In the genomic region with DNA sequence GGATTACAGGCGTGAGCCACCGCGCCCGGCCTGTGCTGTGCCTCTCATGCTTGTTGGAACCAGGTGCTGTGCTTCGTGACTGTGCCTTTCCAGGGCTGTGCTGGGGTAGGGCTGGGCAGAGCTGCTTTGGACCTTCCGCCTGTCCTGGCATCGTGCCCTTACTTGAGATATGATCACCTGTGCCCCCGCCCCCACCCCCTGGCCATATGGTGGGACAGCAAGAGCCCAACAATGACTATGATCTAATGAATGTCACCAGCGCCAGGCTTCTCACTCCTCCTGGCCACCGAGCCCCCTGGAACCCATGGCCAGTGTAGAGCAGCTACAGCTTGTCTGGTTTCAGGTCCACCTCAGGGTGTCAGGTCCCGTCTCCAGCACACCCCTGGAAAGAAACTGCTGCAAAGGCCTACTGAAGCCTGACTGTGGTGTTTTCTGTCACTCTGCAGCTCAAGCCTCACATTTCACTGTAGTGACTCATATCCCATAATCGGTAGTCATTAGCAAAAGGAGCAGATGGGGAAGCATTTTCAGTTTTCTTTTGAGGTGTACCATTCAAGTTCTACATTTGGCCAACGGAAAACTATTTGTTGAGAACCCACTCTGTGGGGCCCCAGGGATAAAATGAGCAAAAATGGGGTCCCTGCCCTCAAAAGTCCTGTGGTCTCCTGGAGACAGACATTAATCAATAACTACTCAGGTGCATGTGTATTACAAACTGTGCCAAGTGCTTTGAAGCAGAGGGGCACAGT, we compare ENCODE assay signal across 8 cellular contexts. TPM values are rescaled to one million over a fixed set of nuclear protein-coding genes. Genes with fewer than 3 reads are reported as not detected.
DNase-seq lines count a peak whose midpoint lies in the region; ATAC-seq and TF ChIP-seq lines count a peak whose summit lies in the region.

No MANE protein-coding gene starts in this region.

- peak overlapping the region; percentile 90 for H3K27ac Mint-ChIP-seq in activated CD4-positive, alpha-beta memory T cell treated with anti-CD3 and anti-CD28 coated beads, Interleukin-2, amount 10 ng/mL, durations not matched to agents 7 days and 5 days
- H3K27ac Mint-ChIP-seq in stimulated activated naive CD8-positive, alpha-beta T cell treated with anti-CD3 and anti-CD28 coated beads, Interleukin-15, Interleukin-2, amounts not matched to agents 100 ng/mL and 50 ng/mL, for 24 hours: peak overlapping the region; percentile 87

- in situ Hi-C loops in HAP-1 (cut with MboI; ENCODE audit: low sequenced_read_pairs): no loop called here

- H3K4me1 Mint-ChIP-seq in activated CD4-positive, alpha-beta memory T cell treated with anti-CD3 and anti-CD28 coated beads, Interleukin-2, amount 10 ng/mL, durations not matched to agents 7 days and 5 days: peaks cover 32% of the 10 kb centered on the region
- peaks cover 26% of the 10 kb centered on the region for H3K4me1 Mint-ChIP-seq in stimulated activated naive CD8-positive, alpha-beta T cell treated with anti-CD3 and anti-CD28 coated beads, Interleukin-15, Interleukin-2, amounts not matched to agents 100 ng/mL and 50 ng/mL, for 24 hours (ENCODE audit: low read depth)

- no peak overlapping the region for H3K4me3 ChIP-seq in HAP-1

- no peaks in the 10 kb centered on the region for H3K27me3 Mint-ChIP-seq in activated CD4-positive, alpha-beta memory T cell treated with anti-CD3 and anti-CD28 coated beads, Interleukin-2, amount 10 ng/mL, durations not matched to agents 7 days and 5 days
- H3K27me3 Mint-ChIP-seq in stimulated activated naive CD8-positive, alpha-beta T cell treated with anti-CD3 and anti-CD28 coated beads, Interleukin-15, Interleukin-2, amounts not matched to agents 100 ng/mL and 50 ng/mL, for 24 hours: no peaks in the 10 kb centered on the region

- peaks cover 27% of the 10 kb centered on the region for H3K36me3 Mint-ChIP-seq in activated CD4-positive, alpha-beta memory T cell treated with anti-CD3 and anti-CD28 coated beads, Interleukin-2, amount 10 ng/mL, durations not matched to agents 7 days and 5 days (ENCODE audit: low read depth)
- H3K36me3 Mint-ChIP-seq in stimulated activated naive CD8-positive, alpha-beta T cell treated with anti-CD3 and anti-CD28 coated beads, Interleukin-15, Interleukin-2, amounts not matched to agents 100 ng/mL and 50 ng/mL, for 24 hours (ENCODE audit: low read depth): no peaks in the 10 kb centered on the region

- CTCF ChIA-PET in activated CD4-positive, alpha-beta memory T cell treated with anti-CD3 and anti-CD28 coated beads, Interleukin-2, amount 10 ng/mL, durations not matched to agents 7 days and 5 days (lab: Charles Lee): interaction anchor here (0.9 to 1.5 kb wide), 2 partner anchors 73 to 107 kb away, joined by 3 to 5 read pairs; no protein-coding TSS in a partner anchor

- POLR2A ChIA-PET in activated CD4-positive, alpha-beta memory T cell treated with anti-CD3 and anti-CD28 coated beads, Interleukin-2, amount 10 ng/mL, durations not matched to agents 7 days and 5 days (lab: Charles Lee): interaction anchor here (0.8 to 3.4 kb wide), 3 partner anchors 46 to 130 kb away, joined by 3 to 21 read pairs (median 11); partner anchors contain the start of genes COG4 and DDX19A

- ATAC-seq in GM21367 (IDR thresholded peaks at IDR 0.05; ENCODE audit: unreplicated experiment) (peak; percentile 64), HG03558 (IDR thresholded peaks at IDR 0.05; ENCODE audit: extremely low read depth, unreplicated experiment) (peak; percentile 86)

- DNase-seq in activated CD4-positive, alpha-beta memory T cell treated with anti-CD3 and anti-CD28 coated beads, Interleukin-2, amount 10 ng/mL, durations not matched to agents 7 days and 5 days: peak; percentile 57
- DNase-seq in glomerular visceral epithelial cell (ENCODE audit: extremely low spot score) (peak; percentile 81), HAP-1 (ENCODE audit: low spot score in 2 of 2) (no peak), foreskin melanocyte (no peak)

- no peaks in the 10 kb centered on the region for H3K4me1 ChIP-seq in HAP-1

- H3K4me3 Mint-ChIP-seq in activated CD4-positive, alpha-beta memory T cell treated with anti-CD3 and anti-CD28 coated beads, Interleukin-2, amount 10 ng/mL, durations not matched to agents 7 days and 5 days: no peak overlapping the region
- peak overlapping the region; percentile 12 for H3K4me3 Mint-ChIP-seq in stimulated activated naive CD8-positive, alpha-beta T cell treated with anti-CD3 and anti-CD28 coated beads, Interleukin-15, Interleukin-2, amounts not matched to agents 100 ng/mL and 50 ng/mL, for 24 hours

- peaks cover 34% of the 10 kb centered on the region for H3K36me3 ChIP-seq in HAP-1 (replicated peaks)

- TF ChIP-seq POLR2A in GM10847 (IDR thresholded peaks at IDR 0.05; ENCODE audit: extremely low read depth, insufficient read length): peak; percentile 22

- H3K9me3 ChIP-seq in HAP-1: no peaks in the 10 kb centered on the region

- no peaks in the 10 kb centered on the region for H3K27me3 ChIP-seq in HAP-1 (ENCODE audit: low read depth)

- no peaks in the 10 kb centered on the region for H3K9me3 Mint-ChIP-seq in activated CD4-positive, alpha-beta memory T cell treated with anti-CD3 and anti-CD28 coated beads, Interleukin-2, amount 10 ng/mL, durations not matched to agents 7 days and 5 days
- H3K9me3 Mint-ChIP-seq in stimulated activated naive CD8-positive, alpha-beta T cell treated with anti-CD3 and anti-CD28 coated beads, Interleukin-15, Interleukin-2, amounts not matched to agents 100 ng/mL and 50 ng/mL, for 24 hours: no peaks in the 10 kb centered on the region

RNA-seq across cellular contexts. Expression of gene FCSK, which starts 22.1 kb away (rescaled TPM):
- 10 to 100 TPM; 17.3 to 17.4 TPM for total RNA-seq in activated CD4-positive, alpha-beta memory T cell treated with anti-CD3 and anti-CD28 coated beads, Interleukin-2, amount 10 ng/mL, durations not matched to agents 7 days and 5 days

RNA-seq across cellular contexts. Expression of gene ST3GAL2, which starts 37.5 kb away (rescaled TPM):
- 10 to 100 TPM; 21.6 to 22.7 TPM for total RNA-seq in activated CD4-positive, alpha-beta memory T cell treated with anti-CD3 and anti-CD28 coated beads, Interleukin-2, amount 10 ng/mL, durations not matched to agents 7 days and 5 days

RNA-seq across cellular contexts. Expression of gene COG4, which starts 46.9 kb away (rescaled TPM):
- total RNA-seq in activated CD4-positive, alpha-beta memory T cell treated with anti-CD3 and anti-CD28 coated beads, Interleukin-2, amount 10 ng/mL, durations not matched to agents 7 days and 5 days: 10 to 100 TPM; 71.2 to 71.4 TPM

RNA-seq across cellular contexts. Expression of gene SF3B3, which starts 47.2 kb away (rescaled TPM):
- 100 to 1,000 TPM; 329 to 332 TPM for total RNA-seq in activated CD4-positive, alpha-beta memory T cell treated with anti-CD3 and anti-CD28 coated beads, Interleukin-2, amount 10 ng/mL, durations not matched to agents 7 days and 5 days

Comparison
In these comparisons a context has a peak if more than half of its experiments do, and no peak if none do; other contexts are left out.
1. DNase-seq: peak in activated CD4-positive, alpha-beta memory T cell treated with anti-CD3 and anti-CD28 coated beads, Interleukin-2, amount 10 ng/mL, durations not matched to agents 7 days and 5 days (single experiment) and glomerular visceral epithelial cell (single experiment); none in HAP-1 (0 of 2) and foreskin melanocyte (single experiment).